19 cellular contexts compared by ENCODE assay signal in genomic region chr13:111623170-111623569, GRCh38.
A peak's percentile ranks its signal among the peaks of the same experiment; 100 is the strongest.
DNase-seq lines count a peak whose midpoint lies in the region; ATAC-seq, FAIRE-seq and TF ChIP-seq lines count a peak whose summit lies in the region.
"Had no signal": no experiment of that assay in that cellular context is flagged by ENCODE, and none has a peak within 500 bp of the region (broad histone marks: within the 10 kb centered on the region; RNA-seq: fewer than 3 reads in every experiment).

No MANE protein-coding gene starts in this region.

- intact Hi-C loops in tibial artery (cut with DNase I; ENCODE audit: low total_unique reads), result no loop called here

- peak overlapping the region; percentile 69; the same call in 1 of the 2 replicates for H2AFZ ChIP-seq in GM23338
- H2AFZ ChIP-seq in H1 (ENCODE audit: low read length), result peak overlapping the region; percentile 62; the same call in 1 of the 2 replicates

- H3K9me3 Mint-ChIP-seq in GM23338 (no peaks in the 10 kb centered on the region), progenitor cell of endocrine pancreas (ENCODE audit: low read depth) (no peaks in the 10 kb centered on the region)
- H3K9me3 Mint-ChIP-seq: CD8-positive, alpha-beta memory T cell had no signal

- CTCF ChIA-PET in H1 (lab: Charles Lee; ENCODE audit: partially characterized antibody), result interaction anchor here (0.6 to 1.0 kb wide), 2 partner anchors 10 to 121 kb away, joined by 3 read pairs; no protein-coding TSS in a partner anchor

- no peak overlapping the region for H3K14ac ChIP-seq in H1 (ENCODE audit: insufficient read length)

- no peak overlapping the region for H2BK120ac ChIP-seq in H1 (replicated peaks; ENCODE audit: low read depth, low read length)

- peak overlapping the region; percentile 92 for H4K8ac ChIP-seq in H1 (ENCODE audit: extremely low read depth, insufficient read depth, low read length)

- H3K4ac ChIP-seq in H1 (replicated peaks; ENCODE audit: insufficient read length, low read depth, low read length), result no peak overlapping the region

- H3K79me1 ChIP-seq in H1 (ENCODE audit: low read depth, low read length), result no peaks in the 10 kb centered on the region

- H3K23me2 ChIP-seq in H1 (ENCODE audit: low read depth, low read length), result peaks cover 10% of the 10 kb centered on the region; the same call in 1 of the 2 replicates

- POLR2A ChIA-PET in H1 (lab: Charles Lee; ENCODE audit: partially characterized antibody), result no interaction called here

- peaks cover 4% of the 10 kb centered on the region; the same call in 1 of the 2 replicates for H3K9me2 ChIP-seq in GM23338 (ENCODE audit: insufficient read depth)

- H3K27me3 Mint-ChIP-seq in GM23338 (ENCODE audit: insufficient read depth, low read depth, poor library complexity) (peaks cover 13% of the 10 kb centered on the region), progenitor cell of endocrine pancreas (peaks cover 36% of the 10 kb centered on the region)

- H3K27ac Mint-ChIP-seq in GM23338 (no peak overlapping the region), progenitor cell of endocrine pancreas (no peak overlapping the region)

- H3K4me1 Mint-ChIP-seq in GM23338 (no peaks in the 10 kb centered on the region; the same call in 2 of the 3 replicates), progenitor cell of endocrine pancreas (ENCODE audit: low read depth) (peaks cover 4% of the 10 kb centered on the region)
- H3K4me1 Mint-ChIP-seq: CD8-positive, alpha-beta memory T cell had no signal

- peak; percentile 45; the same call in 2 of the 3 replicates for ATAC-seq in GM23338

- TF ChIP-seq POLR2A in H1 (IDR thresholded peaks at IDR 0.05; ENCODE audit: control extremely low read depth in 1 of 2, low read depth in 2 of 2, low read length in 2 of 2), result no peak

- H2BK15ac ChIP-seq in H1 (ENCODE audit: low read length), result no peak overlapping the region

- no peaks in the 10 kb centered on the region for H3K36me3 ChIP-seq in GM23338 (ENCODE audit: insufficient read depth)
- H3K36me3 ChIP-seq in H1 (ENCODE audit: control insufficient read depth in 2 of 4, insufficient read depth in 4 of 4, low read length in 3 of 4), result no peaks in the 10 kb centered on the region
- no peaks in the 10 kb centered on the region for H3K36me3 ChIP-seq in tibial artery
- H3K36me3 ChIP-seq: SJSA1 had no signal

- H2BK5ac ChIP-seq in H1 (ENCODE audit: low read depth, low read length), result no peak overlapping the region

- WGBS in H1 (ENCODE audit: extremely low coverage in 1 of 2, insufficient coverage in 1 of 2, insufficient read length in 1 of 2, insufficient replicate concordance in 2 of 2, low coverage in 1 of 2, low lambda C conversion rate in 2 of 2, missing lambda C conversion rate in 1 of 2), 2 experiments, result 88% methylated on average over 19 of the region's 19 CpGs; no CpG with 5 or more reads in 1 of the 2 experiments

- H4K20me1 ChIP-seq in GM23338 (replicated peaks; ENCODE audit: insufficient read depth), result no peaks in the 10 kb centered on the region
- H4K20me1 ChIP-seq in H1 (replicated peaks in 1 of 2; ENCODE audit: control insufficient read depth in 1 of 2, insufficient read depth in 2 of 2, low read length in 2 of 2), result peaks cover 0 to 10% of the 10 kb centered on the region in 2 experiments

- H3K4me1 ChIP-seq in GM23338 (ENCODE audit: insufficient read depth), result no peaks in the 10 kb centered on the region
- peaks cover 0 to 4% (median 0%) of the 10 kb centered on the region in 4 experiments; a peak in 1 of 7 replicates for H3K4me1 ChIP-seq in H1 (replicated peaks in 1 of 4; ENCODE audit: control insufficient read depth in 3 of 4, insufficient read depth in 4 of 4, low read length in 3 of 4)
- no peaks in the 10 kb centered on the region for H3K4me1 ChIP-seq in tibial artery
- H3K4me1 ChIP-seq: SJSA1 had no signal

- 0 out of 2 replicates have a peak overlapping the region, but pooled peaks have one; percentile 35 for H3K18ac ChIP-seq in H1 (ENCODE audit: extremely low read depth, low read length)

- no peak overlapping the region for H2BK20ac ChIP-seq in H1 (ENCODE audit: low read length)

- H3K56ac ChIP-seq in H1 (replicated peaks; ENCODE audit: insufficient read length, low read depth, low read length), result no peak overlapping the region

- H4K91ac ChIP-seq in H1 (replicated peaks; ENCODE audit: insufficient read length, low read length), result no peak overlapping the region

- no peaks in the 10 kb centered on the region for H3K36me3 Mint-ChIP-seq in GM23338 (ENCODE audit: low read depth)
- no peaks in the 10 kb centered on the region for H3K36me3 Mint-ChIP-seq in progenitor cell of endocrine pancreas (ENCODE audit: insufficient read depth)
- H3K36me3 Mint-ChIP-seq: CD8-positive, alpha-beta memory T cell had no signal

- TF ChIP-seq EP300 in H1 (IDR thresholded peaks at IDR 0.05; ENCODE audit: borderline replicate concordance in 1 of 2, low read depth in 2 of 2, low read length in 2 of 2), result no peak

- H3K27me3 ChIP-seq in GM23338 (ENCODE audit: insufficient read depth) (no peaks in the 10 kb centered on the region), H1 (replicated peaks in 1 of 4; ENCODE audit: control insufficient read depth in 3 of 4, extremely low read depth in 1 of 4, insufficient read depth in 3 of 4, low read length in 3 of 4) (no peaks in the 10 kb centered on the region; a peak in 1 of 7 replicates), tibial artery (peaks cover 0 to 22% of the 10 kb centered on the region in 2 donors)

- H3K23ac ChIP-seq in H1 (ENCODE audit: insufficient read length), result no peak overlapping the region

- no peak overlapping the region for H3K9ac ChIP-seq in H1 (replicated peaks in 1 of 4; ENCODE audit: extremely low read depth in 1 of 4, low read depth in 3 of 4, low read length in 3 of 4)
- H3K9ac ChIP-seq: KMS-11 had no signal

- no peak overlapping the region for H4K5ac ChIP-seq in H1 (ENCODE audit: insufficient read length, low read depth, low read length)

- peak overlapping the region; percentile 69; the same call in 1 of the 2 replicates for H2BK12ac ChIP-seq in H1 (ENCODE audit: low read depth, low read length)

- H3K9me3 ChIP-seq in H1 (ENCODE audit: insufficient read depth in 2 of 2, low read depth in 1 of 2, low read length in 1 of 2) (no peaks in the 10 kb centered on the region), tibial artery (no peaks in the 10 kb centered on the region)
- H3K9me3 ChIP-seq: SJSA1 had no signal

- no peak for FAIRE-seq in H1 (lab: Jason Lieb, UNC)
- FAIRE-seq: D721Med, GM19239 had no signal

- no peak overlapping the region for H2AK5ac ChIP-seq in H1 (ENCODE audit: low read depth, low read length)

- TF ChIP-seq CTCF in GM23338 (conservative IDR thresholded peaks at IDR 0.05; ENCODE audit: low read depth in 2 of 2) (no peak), H1 (IDR thresholded peaks at IDR 0.05; ENCODE audit: control extremely low read depth in 1 of 3, insufficient read depth in 1 of 3, low read depth in 1 of 3, low read length in 3 of 3) (no peak), tibial artery (IDR thresholded peaks at IDR 0.05) (no peak), progenitor cell of endocrine pancreas (IDR thresholded peaks at IDR 0.05; ENCODE audit: unreplicated experiment) (no peak)

- H3K79me2 ChIP-seq in GM23338 (replicated peaks; ENCODE audit: insufficient read depth) (no peaks in the 10 kb centered on the region), H1 (ENCODE audit: control insufficient read depth in 1 of 2, insufficient read depth in 2 of 2, low read length in 2 of 2) (no peaks in the 10 kb centered on the region)

- TF ChIP-seq RAD21 in H1 (IDR thresholded peaks at IDR 0.05 in 1 of 2, conservative IDR thresholded peaks at IDR 0.05 in 1 of 2; ENCODE audit: low read depth in 2 of 2, low read length in 2 of 2), result no peak

- DNase-seq in GM23338 (ENCODE audit: low spot score) (no peak), H1 (ENCODE audit: low read depth in 1 of 2, low spot score in 2 of 2) (no peak), mesenteric fat pad (ENCODE audit: low spot score) (peak; percentile 76), DMS153 treated with DMSO at 0.1 percent for 48 hours (lab: John Stamatoyannopoulos, UW; ENCODE audit: unreplicated experiment) (no peak), tibial artery (no peak), globus pallidus (ENCODE audit: low spot score) (no peak), progenitor cell of endocrine pancreas (ENCODE audit: low spot score, unreplicated experiment) (no peak)
- DNase-seq: CD8-positive, alpha-beta memory T cell; DMS79; GOT3; MV-4-11; NCI-H1417; NCI-H187; NCI-H226; NCI-H524 treated with DMSO at 0.1 percent for 48 hours had no signal

- H3K4me3 ChIP-seq in GM23338, result no peak overlapping the region
- H3K4me3 ChIP-seq in H1 (ENCODE audit: extremely low read depth in 1 of 4, insufficient read depth in 2 of 4, low read depth in 3 of 4, low read length in 4 of 4), result no peak overlapping the region
- H3K4me3 ChIP-seq in tibial artery, result no peak overlapping the region
- H3K4me3 ChIP-seq: SJSA1 had no signal

- H3K27ac ChIP-seq in GM23338 (ENCODE audit: low read depth), result no peak overlapping the region
- no peak overlapping the region for H3K27ac ChIP-seq in H1 (ENCODE audit: low read depth, low read length)
- H3K27ac ChIP-seq in tibial artery, result no peak overlapping the region
- H3K27ac ChIP-seq: KMS-11, SJSA1 had no signal

- H3K4me2 ChIP-seq in GM23338, result no peak overlapping the region
- H3K4me2 ChIP-seq in H1 (ENCODE audit: insufficient read depth in 1 of 2, low read depth in 2 of 2, low read length in 2 of 2), result no peak overlapping the region
- H3K4me2 ChIP-seq: KMS-11 had no signal

- no peaks in the 10 kb centered on the region for H3F3A ChIP-seq in GM23338 (replicated peaks; ENCODE audit: low read depth)

- H3K4me3 Mint-ChIP-seq in GM23338 (no peak overlapping the region), progenitor cell of endocrine pancreas (ENCODE audit: low read depth) (no peak overlapping the region)
- H3K4me3 Mint-ChIP-seq: CD8-positive, alpha-beta memory T cell had no signal

TF ChIP-seq in GM23338, 12 proteins besides CTCF, POLR2A, EP300 and RAD21 (continues in another document):
- TF ChIP-seq STAT1 (IDR thresholded peaks at IDR 0.05; ENCODE audit: unreplicated experiment), result no peak

TF ChIP-seq in H1, 55 proteins besides CTCF, POLR2A, EP300 and RAD21 (continues in another document):
- TF ChIP-seq POLR2AphosphoS5 (IDR thresholded peaks at IDR 0.05; ENCODE audit: low read depth, low read length), result no peak
- TF ChIP-seq SIRT6 (IDR thresholded peaks at IDR 0.05; ENCODE audit: low read length), result no peak
- TF ChIP-seq KDM1A (IDR thresholded peaks at IDR 0.05; ENCODE audit: borderline replicate concordance, low read length), result no peak
- no peak for TF ChIP-seq RBBP5 (IDR thresholded peaks at IDR 0.05; ENCODE audit: borderline replicate concordance, low read depth, low read length)
- no peak for TF ChIP-seq TBP (IDR thresholded peaks at IDR 0.05; ENCODE audit: low read depth, low read length)
- TF ChIP-seq SAP30 (IDR thresholded peaks at IDR 0.05; ENCODE audit: insufficient read depth, insufficient replicate concordance, low read length), result no peak
- TF ChIP-seq SIN3A (conservative IDR thresholded peaks at IDR 0.05 in 1 of 2, IDR thresholded peaks at IDR 0.05 in 1 of 2; ENCODE audit: low read depth in 1 of 2, low read length in 2 of 2), result no peak
- no peak for TF ChIP-seq NRF1 (IDR thresholded peaks at IDR 0.05; ENCODE audit: low read depth, low read length)
- no peak for TF ChIP-seq CEBPB (IDR thresholded peaks at IDR 0.05; ENCODE audit: low read depth, low read length)
- TF ChIP-seq PHF8 (conservative IDR thresholded peaks at IDR 0.05; ENCODE audit: low read depth, low read length), result no peak
